In genomic region chr19:23772668-23773063, GRCh38 we compare ENCODE assay signal across 27 cellular contexts.
"Had no signal": no experiment of that assay in that cellular context is flagged by ENCODE, and none has a peak within 500 bp of the region (broad histone marks: within the 10 kb centered on the region; RNA-seq: fewer than 3 reads in every experiment).

No MANE protein-coding gene starts in this region.

- H3K27ac ChIP-seq: body of pancreas, cardiac muscle cell, foreskin keratinocyte, left lung, spleen, tibial nerve had no signal

- H3K4me1 Mint-ChIP-seq: activated B cell treated with CpG ODN at 0.5 μM for 24 hours had no signal

- H3K27me3 Mint-ChIP-seq: activated B cell treated with CpG ODN at 0.5 μM for 24 hours; activated CD8-positive, alpha-beta T cell treated with anti-CD3 and anti-CD28 coated beads for 36 hours; activated naive CD4-positive, alpha-beta T cell treated with anti-CD3 and anti-CD28 coated beads, Interleukin-2, amount 10 ng/mL, durations not matched to agents 7 days and 5 days; dendritic cell treated with granulocyte-macrophage colony-stimulating factor and Interleukin-4, amounts not matched to agents 40 ng/mL and 50 ng/mL, for 4 days; naive thymus-derived CD4-positive, alpha-beta T cell; stimulated activated naive CD8-positive, alpha-beta T cell treated with anti-CD3 and anti-CD28 coated beads, Interleukin-15, Interleukin-2, amounts not matched to agents 100 ng/mL and 50 ng/mL, for 24 hours; T-helper 17 cell had no signal

- DNase-seq: activated B cell treated with CpG ODN at 0.5 μM for 24 hours; activated CD4-positive, alpha-beta T cell treated with anti-CD3 and anti-CD28 coated beads for 4 hours; activated CD8-positive, alpha-beta T cell treated with anti-CD3 and anti-CD28 coated beads for 36 hours; activated effector memory CD4-positive, alpha-beta T cell treated with anti-CD3 and anti-CD28 coated beads, Interleukin-2, amount 50 U/mL, for 16 hours; activated naive CD4-positive, alpha-beta T cell treated with anti-CD3 and anti-CD28 coated beads, Interleukin-2, amount 10 ng/mL, durations not matched to agents 7 days and 5 days; activated T-cell treated with anti-CD3 and anti-CD28 coated beads, Interleukin-2, amount 50 U/mL, for 48 hours; anterior cingulate cortex; body of pancreas; effector CD4-positive, alpha-beta T cell; erythroblast; kidney; left lung; naive thymus-derived CD4-positive, alpha-beta T cell; occipital lobe; posterior cingulate gyrus; retina; spleen; stimulated activated CD4-positive, alpha-beta T cell treated with anti-CD3 and anti-CD28 coated beads, Interleukin-4, amount 100 ng/mL, for 24 hours; SW 1271; T-helper 17 cell had no signal

- ATAC-seq: body of pancreas; left lung; naive thymus-derived CD4-positive, alpha-beta T cell; T-helper 17 cell had no signal

- H3K36me3 ChIP-seq: left lung, tibial nerve had no signal

- H3K27me3 ChIP-seq: body of pancreas, cardiac muscle cell, foreskin keratinocyte, left lung, spleen, tibial nerve had no signal

- H3K4me3 ChIP-seq: body of pancreas, cardiac muscle cell, left lung, lung, spleen, tibial nerve had no signal

- H3K27ac Mint-ChIP-seq: activated B cell treated with CpG ODN at 0.5 μM for 24 hours; activated naive CD4-positive, alpha-beta T cell treated with anti-CD3 and anti-CD28 coated beads, Interleukin-2, amount 10 ng/mL, durations not matched to agents 7 days and 5 days; dendritic cell treated with granulocyte-macrophage colony-stimulating factor and Interleukin-4, amounts not matched to agents 40 ng/mL and 50 ng/mL, for 4 days; stimulated activated naive CD8-positive, alpha-beta T cell treated with anti-CD3 and anti-CD28 coated beads, Interleukin-15, Interleukin-2, amounts not matched to agents 100 ng/mL and 50 ng/mL, for 24 hours had no signal

- H3K4me1 ChIP-seq: body of pancreas, foreskin keratinocyte, left lung, spleen, tibial nerve had no signal

- H3K9me3 Mint-ChIP-seq: activated B cell treated with CpG ODN at 0.5 μM for 24 hours; activated CD8-positive, alpha-beta T cell treated with anti-CD3 and anti-CD28 coated beads for 36 hours; neural crest cell had no signal

- H3K9me3 ChIP-seq: body of pancreas, spleen, tibial nerve had no signal

- H3K4me3 Mint-ChIP-seq: activated B cell treated with CpG ODN at 0.5 μM for 24 hours; activated CD8-positive, alpha-beta T cell treated with anti-CD3 and anti-CD28 coated beads for 36 hours; activated naive CD4-positive, alpha-beta T cell treated with anti-CD3 and anti-CD28 coated beads, Interleukin-2, amount 10 ng/mL, durations not matched to agents 7 days and 5 days; dendritic cell treated with granulocyte-macrophage colony-stimulating factor and Interleukin-4, amounts not matched to agents 40 ng/mL and 50 ng/mL, for 4 days; naive thymus-derived CD4-positive, alpha-beta T cell; neural crest cell; stimulated activated naive CD8-positive, alpha-beta T cell treated with anti-CD3 and anti-CD28 coated beads, Interleukin-15, Interleukin-2, amounts not matched to agents 100 ng/mL and 50 ng/mL, for 24 hours; T-helper 17 cell had no signal
